In genomic region chr20:6007094-6007528, GRCh38 we compare ENCODE assay signal across 8 cellular contexts. TPM values are rescaled to one million over a fixed set of nuclear protein-coding genes. Genes with fewer than 3 reads are reported as not detected.
DNase-seq lines count a peak whose midpoint lies in the region; ATAC-seq, FAIRE-seq and TF ChIP-seq lines count a peak whose summit lies in the region.

No MANE protein-coding gene starts in this region.

- H4K20me1 ChIP-seq in PC-3 (ENCODE audit: low read length): peaks cover 24% of the 10 kb centered on the region

- POLR2A ChIA-PET in PC-3 (lab: Charles Lee; ENCODE audit: unreplicated experiment): interaction anchor here (0.8 kb wide), 1 partner anchor 447 kb away, joined by 5 read pairs; no protein-coding TSS in a partner anchor

- H3K4me3 ChIP-seq in GM12875 (ENCODE audit: low read depth, low read length): peak overlapping the region; percentile 66
- peak overlapping the region; percentile 96 for H3K4me3 ChIP-seq in PC-3 (ENCODE audit: low read length)

- H3K9me3 ChIP-seq in PC-3 (ENCODE audit: low read length): no peaks in the 10 kb centered on the region

- intact Hi-C loops in PC-3 (cut with micrococcal nuclease): no loop called here

- no peaks in the 10 kb centered on the region for H3K27me3 ChIP-seq in PC-3 (ENCODE audit: low read length)

- H3K79me2 ChIP-seq in PC-3 (ENCODE audit: low read length): peaks cover 56% of the 10 kb centered on the region

- H3K36me3 ChIP-seq in PC-3 (ENCODE audit: low read depth, low read length): peaks cover 19% of the 10 kb centered on the region

- peak; percentile 34 for DNase-seq in PC-3
- peak; percentile 30 to 54 for DNase-seq in erythroblast (lab: John Stamatoyannopoulos, UW)
- peak; percentile 4 for DNase-seq in retina
- DNase-seq in frontal cortex (ENCODE audit: low spot score in 2 of 2): no peak

- TF ChIP-seq POLR2A in erythroblast (IDR thresholded peaks at IDR 0.05; ENCODE audit: low read length): no peak

- no peaks in the 10 kb centered on the region for H3F3A ChIP-seq in PC-3 (ENCODE audit: low read length, unreplicated experiment)

- CTCF ChIA-PET in PC-3 (lab: Charles Lee): interaction anchor here (0.7 kb wide), 1 partner anchor 478 kb away, joined by 4 read pairs; no protein-coding TSS in a partner anchor

- H3K4me1 ChIP-seq in PC-3 (ENCODE audit: insufficient read depth, low read length): peaks cover 23% of the 10 kb centered on the region

- no peaks in the 10 kb centered on the region for H3K9me2 ChIP-seq in PC-3 (replicated peaks; ENCODE audit: low read length)

- TSS peak; percentile 57 for BruUV-seq in PC-3 (replicated peaks; lab: Mats Ljungman, UMichigan)

- no peak for FAIRE-seq in frontal cortex (lab: Jason Lieb, UNC)

- peak overlapping the region; percentile 83 for H3K9ac ChIP-seq in PC-3 (ENCODE audit: low read length)

- H2AFZ ChIP-seq in PC-3 (ENCODE audit: low read length): no peak overlapping the region

- peak overlapping the region; percentile 92 for H3K4me2 ChIP-seq in PC-3 (ENCODE audit: low read length)

- H3K27ac ChIP-seq in PC-3 (ENCODE audit: low read length): no peak overlapping the region

- ATAC-seq in PC-3 (no peak), HG02970 (IDR thresholded peaks at IDR 0.05; ENCODE audit: low FRiP score, unreplicated experiment) (no peak), HG02759 (IDR thresholded peaks at IDR 0.05; ENCODE audit: unreplicated experiment) (no peak)
- no peak for ATAC-seq in activated CD4-positive, CD25-positive, alpha-beta regulatory T cell treated with anti-CD3 and anti-CD28 coated beads, Interleukin-2, amount 50 U/mL, for 24 hours

- no peak for TF ChIP-seq CTCF in GM12875 (IDR thresholded peaks at IDR 0.05; ENCODE audit: borderline replicate concordance, insufficient read depth, low read depth, low read length)
- no peak for TF ChIP-seq CTCF in PC-3 (conservative IDR thresholded peaks at IDR 0.05; ENCODE audit: low read depth, low read length)

RNA-seq across cellular contexts. Expression of gene CRLS1, which starts 1.2 kb away (rescaled TPM):
- total RNA-seq in PC-3 (2014; rRNA removed): 50.7 and 52.2 TPM in 2 replicates
- 35.5 TPM for total RNA-seq in frontal cortex

RNA-seq across cellular contexts. Expression of gene LRRN4, which starts 46.7 kb away (rescaled TPM):
- total RNA-seq in PC-3 (2014; rRNA removed) (0.44 TPM in 1 of 2 replicates, not detected in the other), frontal cortex (0.41 TPM)

RNA-seq across cellular contexts. Expression of gene MCM8, which starts 56.7 kb away (rescaled TPM):
- total RNA-seq in PC-3 (2014; rRNA removed) (26.6 and 27.0 TPM in 2 replicates), frontal cortex (4.5 TPM)

RNA-seq across cellular contexts. Expression of gene TRMT6, which starts 56.8 kb away (rescaled TPM):
- total RNA-seq in PC-3 (2014; rRNA removed): 35.4 and 44.0 TPM in 2 replicates
- total RNA-seq in frontal cortex: 7.3 TPM

Comparison
In these comparisons a context has a peak if more than half of its experiments do, and no peak if none do; other contexts are left out.
1. DNase-seq: peak in PC-3 (single experiment), erythroblast (2 of 2) and retina (single experiment); none in frontal cortex (0 of 2).